ENCODE assay signal across 19 cellular contexts in genomic region chr20:23653400-23653938, GRCh38. TPM values are rescaled to one million over a fixed set of nuclear protein-coding genes. Genes with fewer than 3 reads are reported as not detected.
"Had no signal": no experiment of that assay in that cellular context is flagged by ENCODE, and none has a peak within 500 bp of the region (broad histone marks: within the 10 kb centered on the region; RNA-seq: fewer than 3 reads in every experiment).

No MANE protein-coding gene starts in this region.

- H3K27ac Mint-ChIP-seq: activated CD8-positive, alpha-beta memory T cell treated with anti-CD3 and anti-CD28 coated beads, Interleukin-2, amount 10 ng/mL, durations not matched to agents 7 days and 5 days; activated naive CD4-positive, alpha-beta T cell treated with anti-CD3 and anti-CD28 coated beads, Interleukin-2, amount 50 U/mL, for 72 hours; naive B cell; T-helper 2 cell treated with Interferon-gamma antibody and Interleukin-4, amounts not matched to agents 5 μg/mL and 100 μg/mL, for 36 hours had no signal

- H3K9me3 Mint-ChIP-seq: activated naive CD4-positive, alpha-beta T cell treated with anti-CD3 and anti-CD28 coated beads, Interleukin-2, amount 50 U/mL, for 72 hours; activated T-cell treated with anti-CD3 and anti-CD28 coated beads, Interleukin-2, amount 50 U/mL, for 4 hours; naive B cell; T-helper 2 cell treated with Interferon-gamma antibody and Interleukin-4, amounts not matched to agents 5 μg/mL and 100 μg/mL, for 36 hours had no signal

- H3K27ac ChIP-seq: lower lobe of right lung, neutrophil, upper lobe of right lung had no signal

- H3K36me3 ChIP-seq: lower lobe of right lung, neutrophil, sigmoid colon, upper lobe of right lung had no signal

- H3K27me3 ChIP-seq: neutrophil, sigmoid colon, upper lobe of right lung had no signal

- H3K4me3 Mint-ChIP-seq: activated CD8-positive, alpha-beta memory T cell treated with anti-CD3 and anti-CD28 coated beads, Interleukin-2, amount 10 ng/mL, durations not matched to agents 7 days and 5 days; activated T-cell treated with anti-CD3 and anti-CD28 coated beads, Interleukin-2, amount 50 U/mL, for 4 hours; naive B cell; T-helper 2 cell treated with Interferon-gamma antibody and Interleukin-4, amounts not matched to agents 5 μg/mL and 100 μg/mL, for 36 hours had no signal

- H3K36me3 Mint-ChIP-seq: activated CD8-positive, alpha-beta memory T cell treated with anti-CD3 and anti-CD28 coated beads, Interleukin-2, amount 10 ng/mL, durations not matched to agents 7 days and 5 days; activated naive CD4-positive, alpha-beta T cell treated with anti-CD3 and anti-CD28 coated beads, Interleukin-2, amount 50 U/mL, for 72 hours; naive B cell had no signal

- DNase-seq: activated CD4-positive, alpha-beta T cell treated with anti-CD3 and anti-CD28 coated beads for 1 hour; activated CD4-positive, alpha-beta T cell treated with anti-CD3 and anti-CD28 coated beads, Interleukin-2, amount 50 U/mL, for 48 hours; activated CD8-positive, alpha-beta memory T cell treated with anti-CD3 and anti-CD28 coated beads, Interleukin-2, amount 10 ng/mL, durations not matched to agents 7 days and 5 days; activated effector memory CD4-positive, alpha-beta T cell treated with anti-CD3 and anti-CD28 coated beads, Interleukin-2, amount 50 U/mL, for 16 hours; activated T-cell treated with anti-CD3 and anti-CD28 coated beads, Interleukin-2, amount 50 U/mL, for 4 hours; amniotic stem cell; hippocampal formation; kidney glomerular epithelial cell; lower lobe of right lung; naive B cell; sigmoid colon; stimulated activated CD4-positive, alpha-beta T cell treated with anti-CD3 and anti-CD28 coated beads, Interleukin-12 subunit alpha, Interleukin-12 subunit beta, amount 100 ng/mL, for 4 hours; stimulated activated naive CD4-positive, alpha-beta T cell; upper lobe of right lung had no signal

- H3K9me3 ChIP-seq: lower lobe of right lung, neutrophil, sigmoid colon, upper lobe of right lung had no signal

- H3K4me3 ChIP-seq: lower lobe of right lung, sigmoid colon, upper lobe of right lung had no signal

- H3K4me1 Mint-ChIP-seq: activated CD8-positive, alpha-beta memory T cell treated with anti-CD3 and anti-CD28 coated beads, Interleukin-2, amount 10 ng/mL, durations not matched to agents 7 days and 5 days had no signal

- ATAC-seq: activated CD8-positive, alpha-beta memory T cell treated with anti-CD3 and anti-CD28 coated beads, Interleukin-2, amount 10 ng/mL, durations not matched to agents 7 days and 5 days; activated naive CD4-positive, alpha-beta T cell treated with anti-CD3 and anti-CD28 coated beads, Interleukin-2, amount 50 U/mL, for 72 hours; activated T-cell treated with anti-CD3 and anti-CD28 coated beads, Interleukin-2, amount 50 U/mL, for 4 hours; lower lobe of right lung; upper lobe of right lung had no signal

RNA-seq across cellular contexts. Expression of gene CST4, which starts 35.4 kb away (rescaled TPM):
- total RNA-seq: activated CD8-positive, alpha-beta memory T cell treated with anti-CD3 and anti-CD28 coated beads, Interleukin-2, amount 10 ng/mL, durations not matched to agents 7 days and 5 days; activated naive CD4-positive, alpha-beta T cell treated with anti-CD3 and anti-CD28 coated beads, Interleukin-2, amount 50 U/mL, for 72 hours; activated T-cell treated with anti-CD3 and anti-CD28 coated beads, Interleukin-2, amount 50 U/mL, for 4 hours; chondrocyte; lower lobe of right lung; posterior vena cava; sigmoid colon; upper lobe of right lung had no signal
- polyA plus RNA-seq: sigmoid colon had no signal

RNA-seq across cellular contexts. Expression of gene CST9, which starts 47.8 kb away (rescaled TPM):
- total RNA-seq: activated CD8-positive, alpha-beta memory T cell treated with anti-CD3 and anti-CD28 coated beads, Interleukin-2, amount 10 ng/mL, durations not matched to agents 7 days and 5 days; activated naive CD4-positive, alpha-beta T cell treated with anti-CD3 and anti-CD28 coated beads, Interleukin-2, amount 50 U/mL, for 72 hours; activated T-cell treated with anti-CD3 and anti-CD28 coated beads, Interleukin-2, amount 50 U/mL, for 4 hours; chondrocyte; lower lobe of right lung; posterior vena cava; sigmoid colon; upper lobe of right lung had no signal
- polyA plus RNA-seq: sigmoid colon had no signal
